Comparison of ENCODE assay signal across 14 cellular contexts in genomic region chr10:71873582-71874182, GRCh38. TPM values are rescaled to one million over a fixed set of nuclear protein-coding genes. Genes with fewer than 3 reads are reported as not detected.
DNase-seq lines count a peak whose midpoint lies in the region; ATAC-seq, FAIRE-seq and TF ChIP-seq lines count a peak whose summit lies in the region.
"Had no signal": no experiment of that assay in that cellular context is flagged by ENCODE, and none has a peak within 500 bp of the region (broad histone marks: within the 10 kb centered on the region; RNA-seq: fewer than 3 reads in every experiment).

No MANE protein-coding gene starts in this region.

- no peak overlapping the region for H3K9ac ChIP-seq in OCI-LY3 (ENCODE audit: low read length)

- H3K79me2 ChIP-seq in OCI-LY3 (ENCODE audit: low read length): no peaks in the 10 kb centered on the region

- peaks cover 15% of the 10 kb centered on the region for H3K4me1 ChIP-seq in OCI-LY3 (ENCODE audit: low read length)
- peaks cover 5 to 21% (median 8%) of the 10 kb centered on the region in 4 donors for H3K4me1 ChIP-seq in transverse colon

- ATAC-seq in GM19452 (IDR thresholded peaks at IDR 0.05; ENCODE audit: unreplicated experiment) (peak; percentile 93), HG02970 (IDR thresholded peaks at IDR 0.05; ENCODE audit: low FRiP score, unreplicated experiment) (peak; percentile 85)
- ATAC-seq: activated CD8-positive, alpha-beta memory T cell treated with anti-CD3 and anti-CD28 coated beads, Interleukin-2, amount 10 ng/mL, durations not matched to agents 7 days and 5 days had no signal

- TF ChIP-seq POLR2A in GM12892 (IDR thresholded peaks at IDR 0.05; ENCODE audit: low read depth, low read length) (no peak; the same call in 1 of the 2 replicates), transverse colon (IDR thresholded peaks at IDR 0.05) (no peak)

- intact Hi-C loops in transverse colon (cut with DNase I; ENCODE audit: low total_unique reads): no loop called here

- H3K36me3 ChIP-seq in OCI-LY3 (replicated peaks; ENCODE audit: low read depth, low read length) (no peaks in the 10 kb centered on the region), transverse colon (no peaks in the 10 kb centered on the region)

- H3K9me3 ChIP-seq in OCI-LY3 (ENCODE audit: insufficient read depth, low read length) (no peaks in the 10 kb centered on the region), transverse colon (no peaks in the 10 kb centered on the region)

- 59% methylated on average over 7 of the region's 7 CpGs; no CpG with 5 or more reads in 1 of the 2 donors for WGBS in transverse colon (ENCODE audit: low coverage in 1 of 2), 2 donors

- no peak overlapping the region for H3K4me3 ChIP-seq in OCI-LY3 (ENCODE audit: low read length)
- H3K4me3 ChIP-seq in transverse colon: no peak overlapping the region
- H3K4me3 ChIP-seq: SK-N-MC had no signal

- peak; percentile 97 for FAIRE-seq in GM12892 (lab: Jason Lieb, UNC)
- FAIRE-seq: bronchial epithelial cell had no signal

- DNase-seq in GM12892 (ENCODE audit: insufficient read length) (peak; percentile 71), transverse colon (no peak), NCI-H2107 treated with DMSO at 0.1 percent for 48 hours (lab: John Stamatoyannopoulos, UW; ENCODE audit: unreplicated experiment) (no peak), NCI-H524 treated with DMSO at 0.1 percent for 48 hours (lab: John Stamatoyannopoulos, UW) (no peak)
- DNase-seq in activated T-cell treated with anti-CD3 and anti-CD28 coated beads, Interleukin-2, amount 50 U/mL, for 48 hours: no peak
- DNase-seq: activated CD8-positive, alpha-beta memory T cell treated with anti-CD3 and anti-CD28 coated beads, Interleukin-2, amount 10 ng/mL, durations not matched to agents 7 days and 5 days; NCI-H1417 treated with DMSO at 0.1 percent for 48 hours; stimulated activated CD4-positive, alpha-beta T cell treated with anti-CD3 and anti-CD28 coated beads, Interleukin-12 subunit alpha, Interleukin-12 subunit beta, amount 100 ng/mL, for 4 hours had no signal

- no peak for TF ChIP-seq CTCF in OCI-LY3 (IDR thresholded peaks at IDR 0.05; ENCODE audit: low read depth, low read length)
- TF ChIP-seq CTCF in transverse colon (IDR thresholded peaks at IDR 0.05): no peak

- peaks cover 16% of the 10 kb centered on the region for H3K27me3 ChIP-seq in OCI-LY3 (ENCODE audit: low read depth, low read length)
- H3K27me3 ChIP-seq in transverse colon: no peaks in the 10 kb centered on the region

- H2AFZ ChIP-seq in OCI-LY3 (ENCODE audit: low read depth, low read length): no peak overlapping the region

- no peak overlapping the region for H3K27ac ChIP-seq in OCI-LY3 (ENCODE audit: low read length)
- H3K27ac ChIP-seq in transverse colon: no peak overlapping the region
- H3K27ac ChIP-seq: C4-2B, SK-N-MC had no signal

- in situ Hi-C loops in transverse colon (cut with MboI; ENCODE audit: low pct_ligation_motif_present in 1 of 4, low pct_unique_long_range_greater_than_20kb in 1 of 4, low sequenced_read_pairs in 3 of 4): no loop called here

- no peak for TF ChIP-seq EP300 in transverse colon (IDR thresholded peaks at IDR 0.05; ENCODE audit: low read depth)

- peak overlapping the region; percentile 52 for H3K4me2 ChIP-seq in OCI-LY3 (ENCODE audit: low read length)

- no peaks in the 10 kb centered on the region for H4K20me1 ChIP-seq in OCI-LY3 (ENCODE audit: insufficient read depth, low read length)

RNA-seq across cellular contexts. Expression of gene PSAP, which starts 22.6 kb away (rescaled TPM):
- 150 TPM for polyA plus RNA-seq in GM12892 (2012; ENCODE audit: missing spikeins)
- 100 to 1,000 TPM; 383 to 667 (median 478) TPM for total RNA-seq in transverse colon
